In genomic region chr18:46095532-46095931, GRCh38 we compare ENCODE assay signal across 13 cellular contexts. TPM values are rescaled to one million over a fixed set of nuclear protein-coding genes. Genes with fewer than 3 reads are reported as not detected.
DNase-seq lines count a peak whose midpoint lies in the region; ATAC-seq and TF ChIP-seq lines count a peak whose summit lies in the region.
"Had no signal": no experiment of that assay in that cellular context is flagged by ENCODE, and none has a peak within 500 bp of the region (broad histone marks: within the 10 kb centered on the region; RNA-seq: fewer than 3 reads in every experiment).

No MANE protein-coding gene starts in this region.

- peaks cover 35% of the 10 kb centered on the region for H3K4me1 ChIP-seq in Loucy (ENCODE audit: insufficient read depth, low read length, poor library complexity, severe bottlenecking)

- peaks cover 34% of the 10 kb centered on the region for H3K36me3 ChIP-seq in Loucy (ENCODE audit: insufficient read depth, low read length)
- H3K36me3 ChIP-seq in brain microvascular endothelial cell (replicated peaks), result peaks cover 39% of the 10 kb centered on the region

- H3K9me3 Mint-ChIP-seq in activated T-cell treated with anti-CD3 and anti-CD28 coated beads, Interleukin-2, amount 50 U/mL, for 4 hours, result no peaks in the 10 kb centered on the region
- H3K9me3 Mint-ChIP-seq in osteocyte (ENCODE audit: unreplicated experiment), result no peaks in the 10 kb centered on the region

- H4K20me1 ChIP-seq in Loucy (ENCODE audit: insufficient read depth, low read length, poor library complexity, severe bottlenecking), result peaks cover 69% of the 10 kb centered on the region

- H3K4me1 Mint-ChIP-seq in activated T-cell treated with anti-CD3 and anti-CD28 coated beads, Interleukin-2, amount 50 U/mL, for 4 hours (ENCODE audit: low read depth), result peaks cover 46% of the 10 kb centered on the region
- H3K4me1 Mint-ChIP-seq in osteocyte (ENCODE audit: unreplicated experiment), result peaks cover 24% of the 10 kb centered on the region

- H3K27me3 Mint-ChIP-seq in activated T-cell treated with anti-CD3 and anti-CD28 coated beads, Interleukin-2, amount 50 U/mL, for 4 hours (ENCODE audit: low read depth), result no peaks in the 10 kb centered on the region
- no peaks in the 10 kb centered on the region for H3K27me3 Mint-ChIP-seq in osteocyte (ENCODE audit: unreplicated experiment)

- no peak overlapping the region for H2AFZ ChIP-seq in Loucy (ENCODE audit: low read length)

- in situ Hi-C loops in brain microvascular endothelial cell (cut with HindIII; ENCODE audit: low pct_ligation_motif_present, low sequenced_read_pairs), result loop anchor here (25.0 kb wide), 1 partner anchor 183 kb away; no protein-coding TSS in a partner anchor

- TF ChIP-seq CTCF in Loucy (conservative IDR thresholded peaks at IDR 0.05; ENCODE audit: low read length) (no peak), brain microvascular endothelial cell (IDR thresholded peaks at IDR 0.05; ENCODE audit: low read depth, low read length, missing control alignments) (no peak), osteocyte (IDR thresholded peaks at IDR 0.05) (no peak)

- no peak for ATAC-seq in activated T-cell treated with anti-CD3 and anti-CD28 coated beads, Interleukin-2, amount 50 U/mL, for 4 hours
- ATAC-seq in GM21786 (IDR thresholded peaks at IDR 0.05; ENCODE audit: unreplicated experiment), result no peak
- ATAC-seq in GM21576 (IDR thresholded peaks at IDR 0.05; ENCODE audit: unreplicated experiment), result no peak
- ATAC-seq: activated CD4-positive, CD25-positive, alpha-beta regulatory T cell treated with anti-CD3 and anti-CD28 coated beads, Interleukin-2, amount 50 U/mL, for 24 hours had no signal

- H3K9me2 ChIP-seq in Loucy (replicated peaks; ENCODE audit: low read depth, low read length), result no peaks in the 10 kb centered on the region

- no peak overlapping the region for H3K27ac ChIP-seq in brain microvascular endothelial cell

- no peak overlapping the region for H3K9ac ChIP-seq in Loucy (ENCODE audit: low read depth, low read length, poor library complexity, severe bottlenecking)

- H3K4me3 Mint-ChIP-seq in activated T-cell treated with anti-CD3 and anti-CD28 coated beads, Interleukin-2, amount 50 U/mL, for 4 hours, result peak overlapping the region; percentile 99
- no peak overlapping the region for H3K4me3 Mint-ChIP-seq in osteocyte (ENCODE audit: unreplicated experiment)

- H3K9me3 ChIP-seq in Loucy (ENCODE audit: insufficient read depth, low read depth, low read length), result no peaks in the 10 kb centered on the region

- H3K27me3 ChIP-seq in Loucy (ENCODE audit: insufficient read depth, low read length, poor library complexity, severe bottlenecking) (no peaks in the 10 kb centered on the region), brain microvascular endothelial cell (replicated peaks) (no peaks in the 10 kb centered on the region)

- H3K4me3 ChIP-seq in Loucy (ENCODE audit: low read length, poor library complexity, severe bottlenecking), result peak overlapping the region; percentile 99
- H3K4me3 ChIP-seq in brain microvascular endothelial cell (ENCODE audit: low read depth, low read length), result peak overlapping the region; percentile 48

- H3F3A ChIP-seq in Loucy (ENCODE audit: low read depth), result no peaks in the 10 kb centered on the region

- peaks cover 79% of the 10 kb centered on the region for H3K79me2 ChIP-seq in Loucy (ENCODE audit: insufficient read depth, low read length)

- H3K36me3 Mint-ChIP-seq in activated T-cell treated with anti-CD3 and anti-CD28 coated beads, Interleukin-2, amount 50 U/mL, for 4 hours (ENCODE audit: insufficient read depth), result peaks cover 30% of the 10 kb centered on the region
- peaks cover 26% of the 10 kb centered on the region for H3K36me3 Mint-ChIP-seq in osteocyte (ENCODE audit: unreplicated experiment)

- H3K4me2 ChIP-seq in Loucy (ENCODE audit: low read depth, low read length, poor library complexity, severe bottlenecking), result peak overlapping the region; percentile 73

- peak overlapping the region; percentile 34 for H3K27ac Mint-ChIP-seq in osteocyte (ENCODE audit: unreplicated experiment)

- no peak for DNase-seq in activated T-cell treated with anti-CD3 and anti-CD28 coated beads, Interleukin-2, amount 50 U/mL, for 4 hours
- DNase-seq in activated T-cell treated with anti-CD3 and anti-CD28 coated beads, Interleukin-2, amount 50 U/mL, for 1 hour, result no peak
- DNase-seq in brain microvascular endothelial cell (no peak), osteocyte (ENCODE audit: extremely low spot score, unreplicated experiment) (no peak)
- DNase-seq in activated effector memory CD4-positive, alpha-beta T cell treated with anti-CD3 and anti-CD28 coated beads, Interleukin-2, amount 50 U/mL, for 16 hours, result no peak
- DNase-seq: ACHN; activated CD8-positive, alpha-beta memory T cell treated with anti-CD3 and anti-CD28 coated beads, Interleukin-2, amount 50 U/mL, for 4 hours; NCI-H1436 treated with DMSO at 0.1 percent for 48 hours had no signal

RNA-seq across cellular contexts. Expression of gene ATP5F1A, which starts 2.6 kb away (rescaled TPM):
- 100 to 1,000 TPM; 459 to 501 (median 492) TPM for total RNA-seq in activated T-cell treated with anti-CD3 and anti-CD28 coated beads, Interleukin-2, amount 50 U/mL, for 4 hours
- total RNA-seq in osteocyte, result 346 and 359 TPM in 2 replicates

RNA-seq across cellular contexts. Expression of gene HAUS1, which starts 8.7 kb away (rescaled TPM):
- 10 to 100 TPM; 34.7 to 42.4 (median 37.0) TPM for total RNA-seq in activated T-cell treated with anti-CD3 and anti-CD28 coated beads, Interleukin-2, amount 50 U/mL, for 4 hours
- total RNA-seq in osteocyte, result 37.0 and 37.3 TPM in 2 replicates

RNA-seq across cellular contexts. Expression of gene PSTPIP2, which starts 23.5 kb away (rescaled TPM):
- 10 to 100 TPM; 15.8 to 16.6 (median 16.4) TPM for total RNA-seq in activated T-cell treated with anti-CD3 and anti-CD28 coated beads, Interleukin-2, amount 50 U/mL, for 4 hours
- total RNA-seq in osteocyte, result 4.5 TPM in 2 replicates
- total RNA-seq: H4 had no signal
